12 cellular contexts compared by ENCODE assay signal in the genomic region with DNA sequence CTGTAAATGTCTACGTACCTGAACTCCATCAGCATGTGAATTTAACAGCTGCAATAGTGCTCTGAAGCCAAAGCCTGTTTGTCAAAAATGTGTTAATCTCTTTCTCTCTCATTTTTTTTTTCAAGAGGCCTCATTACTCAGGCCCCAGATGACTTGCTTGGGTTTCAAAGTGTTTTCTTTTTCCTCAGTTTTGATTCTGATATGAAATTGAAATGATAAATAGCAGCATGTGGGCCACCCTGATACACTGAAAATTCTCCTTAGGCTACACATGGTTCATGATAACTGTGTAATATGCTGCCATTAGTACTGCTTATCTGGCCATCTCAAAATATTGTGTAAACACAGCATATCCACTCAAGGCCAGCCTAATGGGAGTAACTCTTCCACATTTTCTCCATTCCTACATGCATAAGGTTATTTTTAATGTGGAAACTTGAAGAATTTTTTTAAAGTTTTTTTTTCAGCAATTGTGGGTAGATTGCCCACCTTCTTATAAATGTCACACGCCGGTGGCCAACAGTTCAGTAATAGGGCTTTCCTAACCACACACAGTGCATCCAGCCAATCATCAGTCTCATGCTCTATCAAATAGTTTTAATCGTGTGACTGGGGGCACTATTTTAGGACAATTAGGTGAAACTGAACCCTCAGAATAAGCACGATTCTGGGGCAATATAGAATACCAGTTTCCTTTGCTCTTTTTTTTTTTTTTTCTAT. TPM values are rescaled to one million over a fixed set of nuclear protein-coding genes. Genes with fewer than 3 reads are reported as not detected.
DNase-seq lines count a peak whose midpoint lies in the region; ATAC-seq, FAIRE-seq and TF ChIP-seq lines count a peak whose summit lies in the region.
"Had no signal": no experiment of that assay in that cellular context is flagged by ENCODE, and none has a peak within 500 bp of the region (broad histone marks: within the 10 kb centered on the region; RNA-seq: fewer than 3 reads in every experiment).

No MANE protein-coding gene starts in this region.

- H3K9ac ChIP-seq in OCI-LY1 (ENCODE audit: low read length) (no peak overlapping the region), GM12878 (ENCODE audit: control insufficient read depth, insufficient read depth, low read length) (no peak overlapping the region; the same call in 1 of the 2 replicates)

- BruUV-seq in GM12878 (replicated peaks; lab: Mats Ljungman, UMichigan), result no TSS peak

- SMC1A ChIA-PET in GM12878 (lab: Charles Lee; ENCODE audit: uncharacterized antibody, unreplicated experiment), result interaction anchor here (0.9 to 25.5 kb wide), 6 partner anchors 8 to 66 kb away, joined by 3 to 488 read pairs (median 10); no protein-coding TSS in a partner anchor

- peak; percentile 60 for DNase-seq in GF-D8 (lab: John Stamatoyannopoulos, UW)
- no peak for DNase-seq in GM12878 (ENCODE audit: low read depth, low spot score)
- peak in 3 of 6 donors; percentile 60 to 72 (median 60) for DNase-seq in pancreas
- DNase-seq in hepatic stellate cell (ENCODE audit: low spot score), result no peak
- DNase-seq in NCI-H2081 treated with DMSO at 0.1 percent for 48 hours (lab: John Stamatoyannopoulos, UW), result no peak
- DNase-seq: activated gamma-delta T cell; dorsolateral prefrontal cortex; heart right ventricle; NK-92 treated with Interleukin-12 subunit alpha and Interleukin-12 subunit beta, amount 100 ng/mL, for 24 hours; T1000 had no signal

- H3K36me3 ChIP-seq in OCI-LY1 (ENCODE audit: insufficient read depth, low read length) (no peaks in the 10 kb centered on the region), GM12878 (ENCODE audit: control insufficient read depth in 2 of 2, insufficient read depth in 2 of 2, low read length in 1 of 2) (no peaks in the 10 kb centered on the region), pancreas (no peaks in the 10 kb centered on the region)
- H3K36me3 ChIP-seq: heart right ventricle had no signal

- RAD21 ChIA-PET in GM12878 (lab: Charles Lee; ENCODE audit: unreplicated experiment), result interaction anchor here (0.7 to 3.0 kb wide), 7 partner anchors 10 to 32 kb away, joined by 3 to 18 read pairs (median 3); no protein-coding TSS in a partner anchor

- peak; percentile 38 for FAIRE-seq in GM12878 (lab: Jason Lieb, UNC)
- no peak for FAIRE-seq in pancreas (lab: Jason Lieb, UNC)

- H3K27ac ChIP-seq in OCI-LY1 (ENCODE audit: low read depth, low read length, poor library complexity, severe bottlenecking) (peak overlapping the region; percentile 57), GM12878 (ENCODE audit: control insufficient read depth, insufficient read depth) (peak overlapping the region; percentile 10; the same call in 1 of the 2 replicates), pancreas (peak overlapping the region; percentile 36 to 76 (median 56))

- no peak for TF ChIP-seq RAD21 in GM12878 (IDR thresholded peaks at IDR 0.05; ENCODE audit: insufficient read depth, low read depth, low read length)

- H3K27me3 ChIP-seq in OCI-LY1 (ENCODE audit: insufficient read depth, low read length) (no peaks in the 10 kb centered on the region), GM12878 (replicated peaks in 1 of 2; ENCODE audit: control insufficient read depth in 2 of 2, insufficient read depth in 2 of 2, low read length in 1 of 2) (no peaks in the 10 kb centered on the region), pancreas (no peaks in the 10 kb centered on the region)
- H3K27me3 ChIP-seq: dorsolateral prefrontal cortex, heart right ventricle had no signal

- H3K79me2 ChIP-seq in OCI-LY1 (ENCODE audit: insufficient read depth, low read length) (no peaks in the 10 kb centered on the region), GM12878 (ENCODE audit: control insufficient read depth, insufficient read depth, low read length) (no peaks in the 10 kb centered on the region)

- H3F3A ChIP-seq in OCI-LY1 (ENCODE audit: insufficient read depth, low read length), result no peaks in the 10 kb centered on the region

- H3K4me2 ChIP-seq in OCI-LY1 (ENCODE audit: low read length), result 0 out of 2 replicates have a peak overlapping the region, but pooled peaks have one; percentile 15
- H3K4me2 ChIP-seq in GM12878 (ENCODE audit: control insufficient read depth, insufficient read depth), result peak overlapping the region; percentile 44; the same call in 1 of the 2 replicates

- ATAC-seq in GM12878 (peak; percentile 66), pancreas (peak; percentile 83 to 89 (median 87)), HG02678 (IDR thresholded peaks at IDR 0.05; ENCODE audit: unreplicated experiment) (no peak)

- TF ChIP-seq EP300 in GM12878 (IDR thresholded peaks at IDR 0.05; ENCODE audit: borderline replicate concordance in 1 of 2, control insufficient read depth in 1 of 2, low read depth in 2 of 2, low read length in 2 of 2), result no peak

- intact Hi-C loops in GM12878 (cut with micrococcal nuclease; ENCODE audit: unreplicated experiment) (no loop called here), pancreas (cut with DNase I) (no loop called here)

- H3K4me1 ChIP-seq in OCI-LY1 (ENCODE audit: insufficient read depth, low read length, severe bottlenecking), result peaks cover 32% of the 10 kb centered on the region
- peaks cover 30% of the 10 kb centered on the region for H3K4me1 ChIP-seq in GM12878 (ENCODE audit: control insufficient read depth, insufficient read depth, low read length)
- H3K4me1 ChIP-seq in pancreas, result peaks cover 12 to 38% (median 32%) of the 10 kb centered on the region in 3 donors

- CTCF ChIA-PET in GM12878 (lab: Yijun Ruan, JAX), result interaction anchor here (0.7 to 2.4 kb wide), 7 partner anchors 11 to 153 kb away, joined by 3 to 10 read pairs (median 3); no protein-coding TSS in a partner anchor

- in situ Hi-C loops in GM12878 (cut with MboI), result no loop called here

- no peaks in the 10 kb centered on the region for H3K9me2 ChIP-seq in OCI-LY1 (ENCODE audit: low read depth, low read length)

- H2AFZ ChIP-seq in OCI-LY1 (ENCODE audit: low read length) (peak overlapping the region; percentile 38; the same call in 1 of the 2 replicates), GM12878 (ENCODE audit: control insufficient read depth, low read depth, low read length) (peak overlapping the region; percentile 66)

- H4K20me1 ChIP-seq in OCI-LY1 (ENCODE audit: insufficient read depth, low read length) (no peaks in the 10 kb centered on the region), GM12878 (ENCODE audit: control insufficient read depth, insufficient read depth) (no peaks in the 10 kb centered on the region)

- H3K9me3 ChIP-seq in OCI-LY1 (ENCODE audit: low read length) (no peaks in the 10 kb centered on the region), GM12878 (replicated peaks; ENCODE audit: control insufficient read depth, insufficient read depth, low read length) (no peaks in the 10 kb centered on the region), pancreas (no peaks in the 10 kb centered on the region)
- H3K9me3 ChIP-seq: heart right ventricle had no signal

- POLR2A ChIA-PET in GM12878 (lab: Charles Lee), result interaction anchor here (0.9 to 6.3 kb wide), 7 partner anchors 11 to 64 kb away, joined by 3 to 43 read pairs (median 5); a partner anchor contains a TSS

- 37% methylated on average over 5 of the region's 5 CpGs for WGBS in GM12878 (ENCODE audit: insufficient coverage, insufficient replicate concordance, low lambda C conversion rate, missing lambda C conversion rate)
- 27 to 31% methylated on average over 5 of the region's 5 CpGs for WGBS in pancreas, 2 donors

- TF ChIP-seq POLR2A in GM12878 (IDR thresholded peaks at IDR 0.05; ENCODE audit: low read depth, low read length), result no peak

- H3K4me3 ChIP-seq in OCI-LY1 (ENCODE audit: low read depth, low read length, poor library complexity, severe bottlenecking) (no peak overlapping the region), GM12878 (no peak overlapping the region), pancreas (no peak overlapping the region)
- H3K4me3 ChIP-seq: dorsolateral prefrontal cortex, heart right ventricle had no signal

- TF ChIP-seq CTCF in OCI-LY1 (IDR thresholded peaks at IDR 0.05; ENCODE audit: low read length) (no peak), GM12878 (IDR thresholded peaks at IDR 0.05 in 2 of 3, conservative IDR thresholded peaks at IDR 0.05 in 1 of 3; ENCODE audit: control insufficient read depth in 2 of 3, extremely low read depth in 1 of 3, insufficient read depth in 1 of 3, low read depth in 3 of 3, low read length in 3 of 3) (no peak), pancreas (IDR thresholded peaks at IDR 0.05) (no peak)

TF ChIP-seq in GM12878, 131 proteins besides CTCF, POLR2A, EP300 and RAD21 (continues in another document):
- no peak for TF ChIP-seq ZNF207 (IDR thresholded peaks at IDR 0.05; ENCODE audit: borderline replicate concordance)
- TF ChIP-seq EGR1 (IDR thresholded peaks at IDR 0.05; ENCODE audit: borderline replicate concordance in 1 of 2, low read depth in 2 of 2, low read length in 2 of 2), result no peak
- no peak for TF ChIP-seq ASH2L (IDR thresholded peaks at IDR 0.05; ENCODE audit: borderline replicate concordance, low read depth)
- no peak for TF ChIP-seq TCF12 (IDR thresholded peaks at IDR 0.05; ENCODE audit: low read depth, low read length)
- TF ChIP-seq, protein P1, sequence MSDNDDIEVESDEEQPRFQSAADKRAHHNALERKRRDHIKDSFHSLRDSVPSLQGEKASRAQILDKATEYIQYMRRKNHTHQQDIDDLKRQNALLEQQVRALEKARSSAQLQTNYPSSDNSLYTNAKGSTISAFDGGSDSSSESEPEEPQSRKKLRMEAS (IDR thresholded peaks at IDR 0.05; ENCODE audit: low read depth, low read length), result no peak
- 0 out of 2 replicates have a peak, but pooled peaks have one; percentile 33 for TF ChIP-seq MTA2 (IDR thresholded peaks at IDR 0.05; ENCODE audit: low read depth)
- TF ChIP-seq MTA3 (IDR thresholded peaks at IDR 0.05; ENCODE audit: borderline replicate concordance, low read length), result no peak
- TF ChIP-seq STAT1 (conservative IDR thresholded peaks at IDR 0.05), result no peak

RNA-seq across cellular contexts. Expression of a gene that starts 13.1 kb away (rescaled TPM):
- 602 and 632 TPM in 2 replicates for total RNA-seq in GM12878 (2013; cell fraction: nucleolus; rRNA removed)
- total RNA-seq in GM12878 (2014; rRNA removed) (54.4 and 60.5 TPM in 2 replicates), GM12878 (2014; rRNA removed; fragmentation: Illumina TruSeq; extraction: Trizol) (81.8 and 87.2 TPM in 2 replicates), GM12878 (2021) (46.7 and 50.1 TPM in 2 replicates), pancreas (10 to 100 TPM; 21.4 to 34.5 (median 28.2) TPM)
- polyA plus RNA-seq in GM12878 (2011; ENCODE audit: low read depth), result 10.2 TPM
- polyA plus RNA-seq in GM12878 (2011; rRNA removed) (65.3 and 97.9 TPM in 2 replicates), GM12878 (2014; fragmentation: Illumina TruSeq; extraction: Trizol) (39.3 and 49.0 TPM in 2 replicates), GM12878 (2014; fragmentation: Nextera tagmentation; extraction: Ambion mirVana) (10 to 100 TPM; 14.2 to 15.4 TPM), GM12878 (2014; rRNA removed) (28.5 and 28.8 TPM in 2 replicates), GM12878 (2016; fragmentation: Nextera tagmentation; extraction: Ambion mirVana) (10 to 100 TPM; 21.6 to 26.8 TPM), pancreas (10 to 100 TPM in 1 of 2 donors, 1 to 10 TPM in 1; 8.6 to 10.8 TPM)
- 23.4 and 27.1 TPM in 2 replicates for polyA plus RNA-seq in GM12878 (2011; cell fraction: cytosol; rRNA removed)
- 56.4 and 58.1 TPM in 2 replicates for polyA plus RNA-seq in GM12878 (2011; cell fraction: nucleus; rRNA removed)
- polyA plus RNA-seq in GM12878 (2012), result 23.2 and 28.0 TPM in 2 replicates
- polyA minus RNA-seq in GM12878 (2011; rRNA and poly(A)+ RNA removed), result 188 and 229 TPM in 2 replicates
- polyA minus RNA-seq in GM12878 (2011; cell fraction: cytosol; rRNA and poly(A)+ RNA removed), result 42.9 and 49.6 TPM in 2 replicates
- polyA minus RNA-seq in GM12878 (2011; cell fraction: nucleus; rRNA and poly(A)+ RNA removed), result 120 and 185 TPM in 2 replicates
